In genomic region chr3:194322701-194323174, GRCh38 we compare ENCODE assay signal across 8 cellular contexts. TPM values are rescaled to one million over a fixed set of nuclear protein-coding genes. Genes with fewer than 3 reads are reported as not detected.
DNase-seq lines count a peak whose midpoint lies in the region; ATAC-seq and TF ChIP-seq lines count a peak whose summit lies in the region.
"Had no signal": no experiment of that assay in that cellular context is flagged by ENCODE, and none has a peak within 500 bp of the region (broad histone marks: within the 10 kb centered on the region; RNA-seq: fewer than 3 reads in every experiment).

No MANE protein-coding gene starts in this region.

- TF ChIP-seq POLR2A in HCT116 (IDR thresholded peaks at IDR 0.05; ENCODE audit: borderline replicate concordance, extremely low read depth, insufficient read depth, insufficient read length): no peak

- CTCF ChIA-PET in HCT116 (lab: Charles Lee): interaction anchor here (0.9 to 3.0 kb wide), 7 partner anchors 9 to 541 kb away, joined by 3 to 21 read pairs (median 4); no protein-coding TSS in a partner anchor

- RAD21 ChIA-PET in HCT116 (lab: Charles Lee; ENCODE audit: low non-redundant PET in 1 of 2, low total read pairs in 2 of 2, uncharacterized antibody in 2 of 2, unreplicated experiment in 2 of 2): interaction anchor here in 1 of 2 experiments (0.9 to 1.1 kb wide), 3 partner anchors 11 to 542 kb away, joined by 3 read pairs; no protein-coding TSS in a partner anchor

- POLR2A ChIA-PET in HCT116 (lab: Charles Lee): interaction anchor here (0.7 to 1.9 kb wide), 7 partner anchors 11 to 320 kb away, joined by 3 to 5 read pairs (median 4); partner anchors contain the start of gene HES1

- H3K4me3 Mint-ChIP-seq in activated naive CD4-positive, alpha-beta T cell treated with anti-CD3 and anti-CD28 coated beads, Interleukin-2, amount 50 U/mL, for 24 hours: no peak overlapping the region
- H3K4me3 Mint-ChIP-seq in glutamatergic neuron (ENCODE audit: unreplicated experiment): no peak overlapping the region

- intact Hi-C loops in HCT116 (cut with micrococcal nuclease): loop anchor here (2.0 to 5.0 kb wide), 2 partner anchors 186 to 450 kb away; partner anchors contain the start of gene HES1

- H3K4me3 ChIP-seq in HCT116 (replicated peaks in 1 of 2; ENCODE audit: low read depth in 1 of 2, low read length in 2 of 2): peak overlapping the region; percentile 73

- H3K27me3 Mint-ChIP-seq in activated naive CD4-positive, alpha-beta T cell treated with anti-CD3 and anti-CD28 coated beads, Interleukin-2, amount 50 U/mL, for 24 hours: no peaks in the 10 kb centered on the region
- H3K27me3 Mint-ChIP-seq in glutamatergic neuron (ENCODE audit: unreplicated experiment): peaks cover 6% of the 10 kb centered on the region

- peak overlapping the region; percentile 96 for H3K4me2 ChIP-seq in HCT116 (ENCODE audit: low read length)

- H3K9me3 ChIP-seq in HCT116 (ENCODE audit: control insufficient read depth in 1 of 2, insufficient read depth in 1 of 2, low read depth in 1 of 2, low read length in 2 of 2): peaks cover 0 to 13% of the 10 kb centered on the region in 2 experiments; a peak in 1 of 4 replicates

- H3K9ac ChIP-seq in HCT116 (ENCODE audit: low read length): peak overlapping the region; percentile 87

- TF ChIP-seq CTCF in HCT116 (IDR thresholded peaks at IDR 0.05 in 2 of 3, conservative IDR thresholded peaks at IDR 0.05 in 1 of 3; ENCODE audit: borderline replicate concordance in 1 of 3, insufficient read depth in 1 of 3, low read depth in 2 of 3, low read length in 2 of 3): no peak
- no peak for TF ChIP-seq CTCF in glutamatergic neuron (IDR thresholded peaks at IDR 0.05; ENCODE audit: partially characterized antibody, unreplicated experiment)

- TSS peak; percentile 66 for BruUV-seq in HCT116 (replicated peaks; lab: Mats Ljungman, UMichigan)

- no peaks in the 10 kb centered on the region for H3K9me2 ChIP-seq in HCT116 (ENCODE audit: insufficient read depth)

- H3K27ac Mint-ChIP-seq in activated naive CD4-positive, alpha-beta T cell treated with anti-CD3 and anti-CD28 coated beads, Interleukin-2, amount 50 U/mL, for 24 hours: peak overlapping the region; percentile 60
- H3K27ac Mint-ChIP-seq in glutamatergic neuron (ENCODE audit: unreplicated experiment): no peak overlapping the region

- TF ChIP-seq RAD21 in HCT116 (IDR thresholded peaks at IDR 0.05; ENCODE audit: low read depth): no peak

- H3K27me3 ChIP-seq in HCT116 (ENCODE audit: insufficient read depth, low read length): no peaks in the 10 kb centered on the region

- H3K36me3 Mint-ChIP-seq in activated naive CD4-positive, alpha-beta T cell treated with anti-CD3 and anti-CD28 coated beads, Interleukin-2, amount 50 U/mL, for 24 hours: peaks cover 3% of the 10 kb centered on the region
- H3K36me3 Mint-ChIP-seq in glutamatergic neuron (ENCODE audit: unreplicated experiment): peaks cover 13% of the 10 kb centered on the region

- H3K79me2 ChIP-seq in HCT116 (ENCODE audit: insufficient read depth, low read length): peaks cover 18% of the 10 kb centered on the region; the same call in 1 of the 2 replicates

- no peak overlapping the region for H2AFZ ChIP-seq in HCT116 (ENCODE audit: low read depth, low read length, poor library complexity, severe bottlenecking)

- DNase-seq in COLO668 (lab: John Stamatoyannopoulos, UW; ENCODE audit: unreplicated experiment) (peak; percentile 62), HCT116 (ENCODE audit: low read depth, low spot score) (peak; percentile 91), myocyte (ENCODE audit: low read depth) (peak; percentile 60), glutamatergic neuron (no peak), NCI-H345 treated with DMSO at 0.1 percent for 48 hours (lab: John Stamatoyannopoulos, UW; ENCODE audit: unreplicated experiment) (no peak)
- DNase-seq: activated CD4-positive, CD25-positive, alpha-beta regulatory T cell had no signal

- H3K4me1 Mint-ChIP-seq in activated naive CD4-positive, alpha-beta T cell treated with anti-CD3 and anti-CD28 coated beads, Interleukin-2, amount 50 U/mL, for 24 hours: peaks cover 5% of the 10 kb centered on the region
- no peaks in the 10 kb centered on the region for H3K4me1 Mint-ChIP-seq in glutamatergic neuron (ENCODE audit: low read depth, unreplicated experiment)

- H3K4me1 ChIP-seq in HCT116 (ENCODE audit: control insufficient read depth in 1 of 2, insufficient read depth in 2 of 2, low read length in 2 of 2): peaks cover 35 to 93% of the 10 kb centered on the region in 2 experiments

- peaks cover 8% of the 10 kb centered on the region for H3K9me3 Mint-ChIP-seq in activated naive CD4-positive, alpha-beta T cell treated with anti-CD3 and anti-CD28 coated beads, Interleukin-2, amount 50 U/mL, for 24 hours
- peaks cover 14% of the 10 kb centered on the region for H3K9me3 Mint-ChIP-seq in glutamatergic neuron (ENCODE audit: unreplicated experiment)

- H3K36me3 ChIP-seq in HCT116 (ENCODE audit: control insufficient read depth in 1 of 2, insufficient read depth in 2 of 2, low read length in 2 of 2): no peaks in the 10 kb centered on the region

- ATAC-seq in HCT116: peak; percentile 71
- no peak for ATAC-seq in GM19397 (IDR thresholded peaks at IDR 0.05; ENCODE audit: unreplicated experiment)

- no peaks in the 10 kb centered on the region for H4K20me1 ChIP-seq in HCT116 (ENCODE audit: insufficient read depth)

- H3K27ac ChIP-seq in HCT116 (ENCODE audit: low read depth, low read length): peak overlapping the region; percentile 95

TF ChIP-seq in HCT116, 20 proteins besides CTCF, POLR2A, EP300 and RAD21 (continues in another document):
- TF ChIP-seq MAX (IDR thresholded peaks at IDR 0.05) (no peak), CBX3 (IDR thresholded peaks at IDR 0.05; ENCODE audit: low read depth) (no peak), EZH2phosphoT487 (IDR thresholded peaks at IDR 0.05; ENCODE audit: borderline replicate concordance) (no peak), SRF (IDR thresholded peaks at IDR 0.05; ENCODE audit: low read depth) (no peak), ZNF274 (IDR thresholded peaks at IDR 0.05; ENCODE audit: low read depth, low read length) (no peak), SP1 (IDR thresholded peaks at IDR 0.05; ENCODE audit: low read depth) (no peak), TCF7L2 (IDR thresholded peaks at IDR 0.05; ENCODE audit: borderline replicate concordance, extremely low read depth, insufficient read depth, insufficient read length) (no peak), FOSL1 (IDR thresholded peaks at IDR 0.05; ENCODE audit: low read depth) (no peak), YY1 (IDR thresholded peaks at IDR 0.05; ENCODE audit: extremely low read depth, insufficient replicate concordance, low read depth, low read length) (peak; percentile 59), SIN3A (IDR thresholded peaks at IDR 0.05; ENCODE audit: low read depth) (no peak), CEBPB (IDR thresholded peaks at IDR 0.05; ENCODE audit: low read depth) (no peak), ZFX (IDR thresholded peaks at IDR 0.05) (0 out of 2 replicates have a peak, but pooled peaks have one; percentile 8), POLR2AphosphoS5 (IDR thresholded peaks at IDR 0.05; ENCODE audit: low read depth, low read length) (peak; percentile 92), JUND (IDR thresholded peaks at IDR 0.05) (no peak), ELF1 (IDR thresholded peaks at IDR 0.05; ENCODE audit: borderline replicate concordance, low read depth) (no peak), ATF3 (IDR thresholded peaks at IDR 0.05) (no peak)
- TF ChIP-seq, protein P1, sequence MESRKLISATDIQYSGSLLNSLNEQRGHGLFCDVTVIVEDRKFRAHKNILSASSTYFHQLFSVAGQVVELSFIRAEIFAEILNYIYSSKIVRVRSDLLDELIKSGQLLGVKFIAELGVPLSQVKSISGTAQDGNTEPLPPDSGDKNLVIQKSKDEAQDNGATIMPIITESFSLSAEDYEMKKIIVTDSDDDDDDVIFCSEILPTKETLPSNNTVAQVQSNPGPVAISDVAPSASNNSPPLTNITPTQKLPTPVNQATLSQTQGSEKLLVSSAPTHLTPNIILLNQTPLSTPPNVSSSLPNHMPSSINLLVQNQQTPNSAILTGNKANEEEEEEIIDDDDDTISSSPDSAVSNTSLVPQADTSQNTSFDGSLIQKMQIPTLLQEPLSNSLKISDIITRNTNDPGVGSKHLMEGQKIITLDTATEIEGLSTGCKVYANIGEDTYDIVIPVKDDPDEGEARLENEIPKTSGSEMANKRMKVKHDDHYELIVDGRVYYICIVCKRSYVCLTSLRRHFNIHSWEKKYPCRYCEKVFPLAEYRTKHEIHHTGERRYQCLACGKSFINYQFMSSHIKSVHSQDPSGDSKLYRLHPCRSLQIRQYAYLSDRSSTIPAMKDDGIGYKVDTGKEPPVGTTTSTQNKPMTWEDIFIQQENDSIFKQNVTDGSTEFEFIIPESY (IDR thresholded peaks at IDR 0.05; ENCODE audit: extremely low read depth, insufficient replicate concordance, low read length): peak; percentile 18

RNA-seq across cellular contexts. Expression of gene CPN2, which starts 28.4 kb away (rescaled TPM):
- total RNA-seq in HCT116 (2021; ENCODE audit: unreplicated experiment) (not detected), myocyte (not detected in 2 replicates), glutamatergic neuron (ENCODE audit: unreplicated experiment) (not detected)
- polyA plus RNA-seq in HCT116 (2012): 0.03 TPM in 1 of 2 replicates, not detected in the other
- polyA plus RNA-seq in myocyte (2012): not detected

RNA-seq across cellular contexts. Expression of gene LRRC15, which starts 46.8 kb away (rescaled TPM):
- total RNA-seq in HCT116 (2021; ENCODE audit: unreplicated experiment) (not detected), myocyte (0.16 TPM in 1 of 2 replicates, not detected in the other), glutamatergic neuron (ENCODE audit: unreplicated experiment) (not detected)
- 0.02 and 0.03 TPM in 2 replicates for polyA plus RNA-seq in HCT116 (2012)
- polyA plus RNA-seq in myocyte (2012): 0.13 TPM

Comparison
In these comparisons a context has a peak if more than half of its experiments do, and no peak if none do; other contexts are left out.
1. DNase-seq: peak in COLO668 (single experiment), HCT116 (single experiment) and myocyte (single experiment); none in glutamatergic neuron (single experiment) and NCI-H345 treated with DMSO at 0.1 percent for 48 hours (single experiment).